In genomic region chr6:63597142-63598000, GRCh38 we compare ENCODE assay signal across 7 cellular contexts. TPM values are rescaled to one million over a fixed set of nuclear protein-coding genes. Genes with fewer than 3 reads are reported as not detected.
DNase-seq lines count a peak whose midpoint lies in the region; ATAC-seq and TF ChIP-seq lines count a peak whose summit lies in the region.

No MANE protein-coding gene starts in this region.

- H3K27me3 Mint-ChIP-seq in GM23338 (ENCODE audit: insufficient read depth, low read depth, poor library complexity) (no peaks in the 10 kb centered on the region), progenitor cell of endocrine pancreas (no peaks in the 10 kb centered on the region)

- H3K27ac Mint-ChIP-seq in GM23338 (peak overlapping the region; percentile 92; the same call in 1 of the 2 replicates), progenitor cell of endocrine pancreas (peak overlapping the region; percentile 98)

- H3K9me2 ChIP-seq in GM23338 (ENCODE audit: insufficient read depth): peaks cover 3% of the 10 kb centered on the region; the same call in 1 of the 2 replicates

- H3K27ac ChIP-seq in GM23338 (ENCODE audit: low read depth): no peak overlapping the region

- no peaks in the 10 kb centered on the region; the same call in 1 of the 2 replicates for H3K4me1 ChIP-seq in GM23338 (ENCODE audit: insufficient read depth)

- H4K20me1 ChIP-seq in GM23338 (replicated peaks; ENCODE audit: insufficient read depth): no peaks in the 10 kb centered on the region

- H3K36me3 Mint-ChIP-seq in GM23338 (ENCODE audit: low read depth) (no peaks in the 10 kb centered on the region), progenitor cell of endocrine pancreas (ENCODE audit: insufficient read depth) (no peaks in the 10 kb centered on the region)

- H3K4me3 ChIP-seq in GM23338 (peak overlapping the region; percentile 61), epithelial cell of proximal tubule (ENCODE audit: low read depth, low read length) (peak overlapping the region; percentile 66)

- peak overlapping the region; percentile 90 for H3K4me3 Mint-ChIP-seq in GM23338
- peak overlapping the region; percentile 92 for H3K4me3 Mint-ChIP-seq in progenitor cell of endocrine pancreas (ENCODE audit: low read depth)

- ATAC-seq in GM23338: no peak; the same call in 2 of the 3 replicates
- no peak for ATAC-seq in GM18517 (IDR thresholded peaks at IDR 0.05; ENCODE audit: unreplicated experiment)
- ATAC-seq in HG03460 (IDR thresholded peaks at IDR 0.05; ENCODE audit: unreplicated experiment): no peak

- H3K79me2 ChIP-seq in GM23338 (replicated peaks; ENCODE audit: insufficient read depth): no peaks in the 10 kb centered on the region

- DNase-seq in GM23338 (ENCODE audit: low spot score) (no peak), RKO (ENCODE audit: low spot score) (peak; percentile 43), epithelial cell of proximal tubule (ENCODE audit: low read depth) (peak; percentile 61), progenitor cell of endocrine pancreas (ENCODE audit: low spot score, unreplicated experiment) (no peak), activated gamma-delta T cell (lab: John Stamatoyannopoulos, UW) (no peak)

- no peaks in the 10 kb centered on the region for H3K36me3 ChIP-seq in GM23338 (ENCODE audit: insufficient read depth)

- H3K4me1 Mint-ChIP-seq in GM23338: peaks cover 6% of the 10 kb centered on the region; the same call in 1 of the 3 replicates
- H3K4me1 Mint-ChIP-seq in progenitor cell of endocrine pancreas (ENCODE audit: low read depth): peaks cover 10% of the 10 kb centered on the region

- H3K9me3 Mint-ChIP-seq in GM23338: no peaks in the 10 kb centered on the region
- no peaks in the 10 kb centered on the region for H3K9me3 Mint-ChIP-seq in progenitor cell of endocrine pancreas (ENCODE audit: low read depth)

- H2AFZ ChIP-seq in GM23338: peak overlapping the region; percentile 84

- peak overlapping the region; percentile 84 for H3K4me2 ChIP-seq in GM23338

- TF ChIP-seq CTCF in GM23338 (conservative IDR thresholded peaks at IDR 0.05; ENCODE audit: low read depth in 2 of 2) (no peak), epithelial cell of proximal tubule (conservative IDR thresholded peaks at IDR 0.05; ENCODE audit: low read depth, low read length) (no peak), progenitor cell of endocrine pancreas (IDR thresholded peaks at IDR 0.05; ENCODE audit: unreplicated experiment) (no peak)

- no peaks in the 10 kb centered on the region for H3K27me3 ChIP-seq in GM23338 (ENCODE audit: insufficient read depth)

- H3F3A ChIP-seq in GM23338 (replicated peaks; ENCODE audit: low read depth): no peaks in the 10 kb centered on the region

TF ChIP-seq in GM23338, 12 proteins besides CTCF, POLR2A, EP300 and RAD21 (continues in another document):
- TF ChIP-seq ZNF331 (CRISPR knock-in tag; IDR thresholded peaks at IDR 0.05; ENCODE audit: low read depth) (no peak), ZNF462 (CRISPR knock-in tag; IDR thresholded peaks at IDR 0.05) (no peak), NANOG (IDR thresholded peaks at IDR 0.05; ENCODE audit: borderline replicate concordance) (no peak), POLR2AphosphoS5 (IDR thresholded peaks at IDR 0.05; ENCODE audit: low read depth) (no peak), ETS1 (IDR thresholded peaks at IDR 0.05) (no peak), CREB1 (CRISPR knock-in tag; IDR thresholded peaks at IDR 0.05; ENCODE audit: low read depth) (no peak)

RNA-seq across cellular contexts. Expression of gene PTP4A1, which starts 25.1 kb away (rescaled TPM):
- 96.9 and 99.0 TPM in 2 replicates for total RNA-seq in GM23338 (2014; rRNA removed; shearing (Covaris generic))
- polyA plus RNA-seq in GM23338 (2016; fragmentation: Nextera tagmentation; extraction: Ambion mirVana): 88.6 and 102 TPM in 2 replicates
- 10.9 and 17.4 TPM in 2 replicates for total RNA-seq in epithelial cell of proximal tubule
- 91.3 and 95.3 TPM in 2 replicates for total RNA-seq in progenitor cell of endocrine pancreas

RNA-seq across cellular contexts. Expression of gene PHF3, which starts 38.2 kb away (rescaled TPM):
- total RNA-seq in GM23338 (2014; rRNA removed; shearing (Covaris generic)): 71.0 and 77.3 TPM in 2 replicates
- polyA plus RNA-seq in GM23338 (2016; fragmentation: Nextera tagmentation; extraction: Ambion mirVana): 28.6 and 37.1 TPM in 2 replicates
- 20.2 and 27.9 TPM in 2 replicates for total RNA-seq in epithelial cell of proximal tubule
- total RNA-seq in progenitor cell of endocrine pancreas: 61.6 and 64.1 TPM in 2 replicates

Comparison
In these comparisons a context has a peak if more than half of its experiments do, and no peak if none do; other contexts are left out.
1. DNase-seq: peak in RKO (single experiment) and epithelial cell of proximal tubule (single experiment); none in GM23338 (single experiment), progenitor cell of endocrine pancreas (single experiment) and activated gamma-delta T cell (single experiment).